In the genomic region with DNA sequence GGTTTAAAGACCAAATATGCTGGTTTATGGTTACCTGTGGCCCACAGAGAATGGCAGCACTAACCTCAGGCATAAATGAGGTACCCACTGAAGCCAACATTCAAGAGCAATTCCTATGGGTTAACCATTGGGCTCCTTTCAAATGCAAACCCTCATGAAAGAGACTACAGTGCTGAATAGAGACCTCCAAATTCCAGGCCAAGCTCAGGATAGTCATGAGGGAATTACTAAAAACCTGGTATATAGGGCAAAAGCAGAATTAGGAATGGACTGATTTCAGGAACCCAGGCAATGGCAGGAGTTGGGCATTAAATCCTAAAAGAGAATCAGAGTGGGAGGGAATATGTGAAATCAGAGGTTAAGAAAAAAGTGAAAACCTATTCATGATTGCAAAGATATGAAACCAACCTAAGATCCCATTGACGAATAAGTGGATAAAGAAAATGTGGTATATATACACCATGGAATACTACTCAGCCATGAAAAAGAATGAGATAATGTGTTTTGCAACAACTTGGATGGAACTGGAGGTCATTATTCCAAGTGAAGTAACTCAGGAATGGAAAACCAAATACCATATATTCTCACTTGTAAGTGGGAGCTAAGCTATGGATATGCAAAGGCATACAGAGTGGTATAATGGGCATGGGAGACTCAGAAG, we compare ENCODE assay signal across 30 cellular contexts.
"Had no signal": no experiment of that assay in that cellular context is flagged by ENCODE, and none has a peak within 500 bp of the region (broad histone marks: within the 10 kb centered on the region; RNA-seq: fewer than 3 reads in every experiment).

No MANE protein-coding gene starts in this region.

- DNase-seq: activated CD4-positive, alpha-beta memory T cell treated with anti-CD3 and anti-CD28 coated beads, Interleukin-2, amount 10 ng/mL, durations not matched to agents 7 days and 5 days; activated CD4-positive, alpha-beta T cell treated with anti-CD3 and anti-CD28 coated beads for 36 hours; activated CD4-positive, alpha-beta T cell treated with anti-CD3 and anti-CD28 coated beads, Interleukin-2, amount 50 U/mL, for 1 hour; activated gamma-delta T cell; activated naive CD8-positive, alpha-beta T cell treated with anti-CD3 and anti-CD28 coated beads, Interleukin-2, amount 50 U/mL, for 24 hours; activated T-cell treated with anti-CD3 and anti-CD28 coated beads for 4 hours; activated T-cell treated with anti-CD3 and anti-CD28 coated beads, Interleukin-2, amount 50 U/mL, for 48 hours; amniotic stem cell; body of pancreas; central memory CD4-positive, alpha-beta T cell; NCI-H1092 treated with DMSO at 0.1 percent for 48 hours; NCI-H1417 treated with DMSO at 0.1 percent for 48 hours; NCI-H1694 treated with DMSO at 0.1 percent for 48 hours; NCI-H2029 treated with DMSO at 0.1 percent for 48 hours; NCI-H345; NCI-H510A treated with DMSO at 0.1 percent for 48 hours; NCI-H69; NK-92 treated with Interleukin-12 subunit alpha and Interleukin-12 subunit beta, amount 100 ng/mL, for 24 hours; PC-3; SHP77; T-helper 2 cell; T1000 had no signal

- H3K4me3 ChIP-seq: ascending aorta, body of pancreas, coronary artery, SJSA1 had no signal

- H3K4me1 ChIP-seq: body of pancreas, SJSA1 had no signal

- H3K27ac ChIP-seq: body of pancreas, coronary artery, SJSA1 had no signal

- ATAC-seq: body of pancreas, PC-3 had no signal

- H3K9me3 ChIP-seq: ascending aorta, body of pancreas, SJSA1 had no signal

- H3K27me3 Mint-ChIP-seq: activated CD4-positive, alpha-beta memory T cell treated with anti-CD3 and anti-CD28 coated beads, Interleukin-2, amount 10 ng/mL, durations not matched to agents 7 days and 5 days; activated CD4-positive, alpha-beta T cell treated with anti-CD3 and anti-CD28 coated beads for 36 hours; activated naive CD8-positive, alpha-beta T cell treated with anti-CD3 and anti-CD28 coated beads, Interleukin-2, amount 50 U/mL, for 24 hours; activated T-helper 17 cell treated with anti-CD3 and anti-CD28 coated beads, Interleukin-2, amount 50 U/mL, for 72 hours had no signal

- H3K9me3 Mint-ChIP-seq: activated naive CD8-positive, alpha-beta T cell treated with anti-CD3 and anti-CD28 coated beads, Interleukin-2, amount 50 U/mL, for 24 hours had no signal

- H3K4me3 Mint-ChIP-seq: activated CD4-positive, alpha-beta memory T cell treated with anti-CD3 and anti-CD28 coated beads, Interleukin-2, amount 10 ng/mL, durations not matched to agents 7 days and 5 days; activated CD4-positive, alpha-beta T cell treated with anti-CD3 and anti-CD28 coated beads for 36 hours; activated naive CD8-positive, alpha-beta T cell treated with anti-CD3 and anti-CD28 coated beads, Interleukin-2, amount 50 U/mL, for 24 hours; activated T-helper 17 cell treated with anti-CD3 and anti-CD28 coated beads, Interleukin-2, amount 50 U/mL, for 72 hours had no signal

- H3K27ac Mint-ChIP-seq: activated CD4-positive, alpha-beta memory T cell treated with anti-CD3 and anti-CD28 coated beads, Interleukin-2, amount 10 ng/mL, durations not matched to agents 7 days and 5 days; activated CD4-positive, alpha-beta T cell treated with anti-CD3 and anti-CD28 coated beads for 36 hours; activated naive CD4-positive, alpha-beta T cell treated with anti-CD3 and anti-CD28 coated beads, Interleukin-2, amount 50 U/mL, for 72 hours; activated naive CD8-positive, alpha-beta T cell treated with anti-CD3 and anti-CD28 coated beads, Interleukin-2, amount 50 U/mL, for 24 hours; activated T-helper 17 cell treated with anti-CD3 and anti-CD28 coated beads, Interleukin-2, amount 50 U/mL, for 72 hours had no signal

- H3K27me3 ChIP-seq: ascending aorta, body of pancreas, SJSA1 had no signal

- H3K36me3 ChIP-seq: ascending aorta had no signal

- FAIRE-seq: bronchial epithelial cell, RCC 7860, TTC549 had no signal
